Comparison of ENCODE assay signal across 16 cellular contexts in the genomic region with DNA sequence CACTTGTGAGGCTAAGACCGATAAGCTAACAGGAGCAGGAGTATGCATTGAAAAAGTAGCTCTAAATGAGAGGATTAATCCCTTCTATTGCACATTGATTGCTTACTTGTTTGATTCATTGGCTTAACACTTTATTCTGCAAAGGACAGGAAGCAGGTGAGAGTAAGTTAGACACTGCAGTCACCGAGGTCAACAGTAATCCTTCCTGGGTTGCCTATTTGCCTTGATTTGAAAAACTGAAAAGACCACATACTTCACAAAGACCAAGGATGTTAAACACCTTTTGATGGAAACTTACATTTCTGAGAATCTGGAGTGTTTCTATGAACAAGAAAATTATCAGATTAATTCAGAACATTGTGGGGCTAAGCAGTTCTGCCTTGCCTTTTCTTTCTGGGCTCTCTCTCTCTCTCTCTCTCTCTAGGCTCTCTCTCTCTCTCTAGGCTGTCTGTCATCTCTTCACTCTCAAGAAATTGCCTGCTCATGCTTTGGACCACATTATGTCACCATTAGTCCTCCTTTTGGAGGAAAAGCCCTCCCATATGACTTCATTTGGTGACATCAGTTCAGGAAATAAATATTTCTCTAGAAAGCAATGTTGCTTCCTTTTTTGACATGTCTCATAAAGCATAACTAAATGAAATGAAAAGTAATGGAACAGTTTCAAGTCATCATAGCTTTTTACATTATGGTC.
DNase-seq lines count a peak whose midpoint lies in the region; ATAC-seq lines count a peak whose summit lies in the region.
"Had no signal": no experiment of that assay in that cellular context is flagged by ENCODE, and none has a peak within 500 bp of the region (broad histone marks: within the 10 kb centered on the region; RNA-seq: fewer than 3 reads in every experiment).

No MANE protein-coding gene starts in this region.

- no peaks in the 10 kb centered on the region for H3K36me3 Mint-ChIP-seq in activated CD8-positive, alpha-beta memory T cell treated with anti-CD3 and anti-CD28 coated beads, Interleukin-2, amount 10 ng/mL, durations not matched to agents 7 days and 5 days
- H3K36me3 Mint-ChIP-seq: CD4-positive, CD25-positive, alpha-beta regulatory T cell had no signal

- no peak overlapping the region for H3K4me3 Mint-ChIP-seq in activated CD8-positive, alpha-beta memory T cell treated with anti-CD3 and anti-CD28 coated beads, Interleukin-2, amount 10 ng/mL, durations not matched to agents 7 days and 5 days
- H3K4me3 Mint-ChIP-seq: activated B cell treated with CpG ODN at 0.5 μM for 24 hours; CD4-positive, CD25-positive, alpha-beta regulatory T cell; stimulated activated naive B cell treated with anti-CD40 and anti-IgM and Interleukin-4, amounts not matched to agents 10 μg/mL and 1 μg/mL and 100 μg/mL, for 72 hours had no signal

- H3K4me1 Mint-ChIP-seq in activated CD8-positive, alpha-beta memory T cell treated with anti-CD3 and anti-CD28 coated beads, Interleukin-2, amount 10 ng/mL, durations not matched to agents 7 days and 5 days = peaks cover 15% of the 10 kb centered on the region

- peak; percentile 6 for ATAC-seq in activated CD8-positive, alpha-beta memory T cell treated with anti-CD3 and anti-CD28 coated beads, Interleukin-2, amount 10 ng/mL, durations not matched to agents 7 days and 5 days
- ATAC-seq in HG02763 (IDR thresholded peaks at IDR 0.05; ENCODE audit: unreplicated experiment) = no peak
- ATAC-seq: body of pancreas; stimulated activated naive B cell treated with anti-CD40 and anti-IgM and Interleukin-4, amounts not matched to agents 10 μg/mL and 1 μg/mL and 100 μg/mL, for 72 hours had no signal

- peaks cover 13% of the 10 kb centered on the region for H3K27me3 Mint-ChIP-seq in activated CD8-positive, alpha-beta memory T cell treated with anti-CD3 and anti-CD28 coated beads, Interleukin-2, amount 10 ng/mL, durations not matched to agents 7 days and 5 days

- DNase-seq in activated CD8-positive, alpha-beta memory T cell treated with anti-CD3 and anti-CD28 coated beads, Interleukin-2, amount 10 ng/mL, durations not matched to agents 7 days and 5 days = no peak
- no peak for DNase-seq in activated CD8-positive, alpha-beta memory T cell treated with anti-CD3 and anti-CD28 coated beads for 24 hours
- DNase-seq in RKO (ENCODE audit: low spot score) (peak; percentile 64), dermis microvascular lymphatic vessel endothelial cell (ENCODE audit: low read depth in 2 of 2) (peak; percentile 62 to 89), pulmonary artery endothelial cell (ENCODE audit: low read depth, low spot score) (peak; percentile 78), RPMI8226 (no peak), NCI-H2227 treated with DMSO at 0.1 percent for 48 hours (lab: John Stamatoyannopoulos, UW) (no peak)
- DNase-seq: activated B cell treated with CpG ODN at 0.5 μM for 24 hours; body of pancreas; Karpas-422; NCI-H1694 treated with DMSO at 0.1 percent for 48 hours; NCI-H446 treated with DMSO at 0.1 percent for 48 hours; stimulated activated naive B cell treated with anti-CD40 and anti-IgM and Interleukin-4, amounts not matched to agents 10 μg/mL and 1 μg/mL and 100 μg/mL, for 72 hours; upper lobe of left lung had no signal

- peaks cover 2% of the 10 kb centered on the region for H3K9me3 Mint-ChIP-seq in activated CD8-positive, alpha-beta memory T cell treated with anti-CD3 and anti-CD28 coated beads, Interleukin-2, amount 10 ng/mL, durations not matched to agents 7 days and 5 days (ENCODE audit: low read depth)

- H3K27ac Mint-ChIP-seq in activated CD8-positive, alpha-beta memory T cell treated with anti-CD3 and anti-CD28 coated beads, Interleukin-2, amount 10 ng/mL, durations not matched to agents 7 days and 5 days = no peak overlapping the region
- H3K27ac Mint-ChIP-seq: activated B cell treated with CpG ODN at 0.5 μM for 24 hours; CD4-positive, CD25-positive, alpha-beta regulatory T cell; stimulated activated naive B cell treated with anti-CD40 and anti-IgM and Interleukin-4, amounts not matched to agents 10 μg/mL and 1 μg/mL and 100 μg/mL, for 72 hours had no signal

- CTCF ChIA-PET in activated CD8-positive, alpha-beta memory T cell treated with anti-CD3 and anti-CD28 coated beads, Interleukin-2, amount 10 ng/mL, durations not matched to agents 7 days and 5 days (lab: Charles Lee) = no interaction called here

Comparison
In these comparisons a context has a peak if more than half of its experiments do, and no peak if none do; other contexts are left out.
1. DNase-seq: peak in RKO (single experiment), dermis microvascular lymphatic vessel endothelial cell (2 of 2) and pulmonary artery endothelial cell (single experiment); none in activated CD8-positive, alpha-beta memory T cell treated with anti-CD3 and anti-CD28 coated beads, Interleukin-2, amount 10 ng/mL, durations not matched to agents 7 days and 5 days (single experiment), activated CD8-positive, alpha-beta memory T cell treated with anti-CD3 and anti-CD28 coated beads for 24 hours (single experiment), RPMI8226 (single experiment) and NCI-H2227 treated with DMSO at 0.1 percent for 48 hours (single experiment).